Comparison of ENCODE assay signal across 1 cellular context in the genomic region with DNA sequence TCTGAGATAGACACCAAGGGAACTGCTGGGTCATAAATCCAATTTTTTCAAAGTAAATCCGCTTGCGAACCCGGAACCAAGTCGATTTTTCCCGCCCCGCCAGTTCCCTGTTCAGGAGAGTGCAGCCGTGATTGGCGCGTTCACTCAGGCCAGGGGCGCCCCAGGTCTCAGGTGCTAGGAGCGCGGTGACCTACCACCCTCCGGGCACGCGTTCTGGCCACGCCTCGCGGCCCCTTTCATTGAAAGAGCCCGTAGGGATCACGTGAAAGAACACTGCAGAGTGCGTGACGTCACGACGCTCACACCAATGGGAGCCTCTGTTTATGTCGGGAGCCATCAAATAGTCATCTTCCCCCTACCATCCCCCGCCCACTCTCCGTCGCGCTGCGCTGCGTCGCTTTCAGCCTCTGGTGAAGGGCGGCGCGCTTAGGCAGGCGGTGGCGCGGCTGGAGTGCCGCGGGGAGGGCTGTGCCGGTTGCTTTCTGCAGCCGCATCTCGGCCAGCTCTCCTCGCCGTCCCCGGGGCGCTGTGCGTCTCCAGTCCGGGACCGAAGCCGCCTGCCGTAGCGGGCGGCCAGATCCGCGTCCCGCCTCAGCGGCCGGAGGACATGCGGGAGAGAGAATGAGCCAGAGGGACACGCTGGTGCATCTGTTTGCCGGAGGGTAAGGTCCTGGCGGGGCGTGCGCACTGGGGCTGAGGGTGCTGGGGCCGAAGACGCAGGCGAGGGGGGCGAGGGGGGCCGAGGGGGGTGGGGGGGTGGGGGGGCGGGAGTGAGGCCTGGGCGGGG.
TF ChIP-seq lines count a peak whose summit lies in the region.

A gene with protein sequence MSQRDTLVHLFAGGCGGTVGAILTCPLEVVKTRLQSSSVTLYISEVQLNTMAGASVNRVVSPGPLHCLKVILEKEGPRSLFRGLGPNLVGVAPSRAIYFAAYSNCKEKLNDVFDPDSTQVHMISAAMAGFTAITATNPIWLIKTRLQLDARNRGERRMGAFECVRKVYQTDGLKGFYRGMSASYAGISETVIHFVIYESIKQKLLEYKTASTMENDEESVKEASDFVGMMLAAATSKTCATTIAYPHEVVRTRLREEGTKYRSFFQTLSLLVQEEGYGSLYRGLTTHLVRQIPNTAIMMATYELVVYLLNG (plus strand): TSS at position 403 of the 787 bp plus-strand sequence. CDS start 219 bp downstream, at position 622.

TF ChIP-seq in GM23338, 12 proteins besides CTCF, POLR2A, EP300 and RAD21:
- peak; percentile 100 for TF ChIP-seq CREB1 (CRISPR knock-in tag; IDR thresholded peaks at IDR 0.05; ENCODE audit: low read depth)
- TF ChIP-seq POLR2AphosphoS5 (IDR thresholded peaks at IDR 0.05; ENCODE audit: low read depth) = peak; percentile 97
- TF ChIP-seq NANOG (IDR thresholded peaks at IDR 0.05; ENCODE audit: borderline replicate concordance) = no peak
